In the genomic region with DNA sequence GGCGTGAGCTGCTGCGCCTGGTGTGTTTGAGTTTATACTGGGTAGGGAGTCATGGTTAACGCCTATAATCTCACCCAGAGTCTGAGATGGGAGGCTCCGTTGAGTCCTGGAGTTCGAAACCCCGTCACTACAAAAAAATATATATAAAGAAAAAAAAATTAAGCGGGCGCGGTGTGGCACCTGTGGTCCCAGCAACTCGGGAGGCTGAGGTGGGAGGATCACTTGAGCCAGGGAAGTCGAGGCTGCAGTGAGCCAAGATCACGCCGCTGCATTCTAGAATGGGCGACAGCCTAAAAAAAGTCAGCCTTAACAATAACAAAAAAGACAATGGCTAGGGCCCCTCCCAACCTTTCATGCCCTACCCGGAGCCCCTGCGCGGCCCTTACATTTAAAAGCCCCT, we compare ENCODE assay signal across 1 cellular context.
TF ChIP-seq lines count a peak whose summit lies in the region.

No MANE protein-coding gene starts in this region.

TF ChIP-seq in GM12878, 131 proteins besides CTCF, POLR2A, EP300 and RAD21:
- TF ChIP-seq NBN (IDR thresholded peaks at IDR 0.05) = no peak
- TF ChIP-seq, protein P1, sequence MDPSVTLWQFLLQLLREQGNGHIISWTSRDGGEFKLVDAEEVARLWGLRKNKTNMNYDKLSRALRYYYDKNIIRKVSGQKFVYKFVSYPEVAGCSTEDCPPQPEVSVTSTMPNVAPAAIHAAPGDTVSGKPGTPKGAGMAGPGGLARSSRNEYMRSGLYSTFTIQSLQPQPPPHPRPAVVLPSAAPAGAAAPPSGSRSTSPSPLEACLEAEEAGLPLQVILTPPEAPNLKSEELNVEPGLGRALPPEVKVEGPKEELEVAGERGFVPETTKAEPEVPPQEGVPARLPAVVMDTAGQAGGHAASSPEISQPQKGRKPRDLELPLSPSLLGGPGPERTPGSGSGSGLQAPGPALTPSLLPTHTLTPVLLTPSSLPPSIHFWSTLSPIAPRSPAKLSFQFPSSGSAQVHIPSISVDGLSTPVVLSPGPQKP (IDR thresholded peaks at IDR 0.05; ENCODE audit: low read depth, low read length) = no peak
- TF ChIP-seq NFXL1 (IDR thresholded peaks at IDR 0.05; ENCODE audit: borderline replicate concordance) = no peak
- no peak for TF ChIP-seq STAT1 (conservative IDR thresholded peaks at IDR 0.05)
- 0 out of 2 replicates have a peak, but pooled peaks have one; percentile 22 for TF ChIP-seq ZNF217 (IDR thresholded peaks at IDR 0.05)
- no peak for TF ChIP-seq RBBP5 (conservative IDR thresholded peaks at IDR 0.05)
- TF ChIP-seq HDAC6 (IDR thresholded peaks at IDR 0.05; ENCODE audit: unreplicated experiment) = no peak
- no peak for TF ChIP-seq MEF2B (IDR thresholded peaks at IDR 0.05; ENCODE audit: partially characterized antibody, poor library complexity, severe bottlenecking)
- TF ChIP-seq, protein P2, sequence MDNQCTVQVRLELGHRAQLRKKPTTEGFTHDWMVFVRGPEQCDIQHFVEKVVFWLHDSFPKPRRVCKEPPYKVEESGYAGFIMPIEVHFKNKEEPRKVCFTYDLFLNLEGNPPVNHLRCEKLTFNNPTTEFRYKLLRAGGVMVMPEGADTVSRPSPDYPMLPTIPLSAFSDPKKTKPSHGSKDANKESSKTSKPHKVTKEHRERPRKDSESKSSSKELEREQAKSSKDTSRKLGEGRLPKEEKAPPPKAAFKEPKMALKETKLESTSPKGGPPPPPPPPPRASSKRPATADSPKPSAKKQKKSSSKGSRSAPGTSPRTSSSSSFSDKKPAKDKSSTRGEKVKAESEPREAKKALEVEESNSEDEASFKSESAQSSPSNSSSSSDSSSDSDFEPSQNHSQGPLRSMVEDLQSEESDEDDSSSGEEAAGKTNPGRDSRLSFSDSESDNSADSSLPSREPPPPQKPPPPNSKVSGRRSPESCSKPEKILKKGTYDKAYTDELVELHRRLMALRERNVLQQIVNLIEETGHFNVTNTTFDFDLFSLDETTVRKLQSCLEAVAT (IDR thresholded peaks at IDR 0.05) = peak; percentile 66
- no peak for TF ChIP-seq CBX5 (IDR thresholded peaks at IDR 0.05; ENCODE audit: low read depth)
- no peak for TF ChIP-seq SPI1 (IDR thresholded peaks at IDR 0.05; ENCODE audit: borderline replicate concordance, insufficient read depth, low read depth, low read length)
TF ChIP-seq in GM12878: peak in this region for 2.
